Comparison of ENCODE assay signal across 10 cellular contexts in genomic region chr14:68718033-68718725, GRCh38.
A peak's percentile ranks its signal among the peaks of the same experiment; 100 is the strongest.
DNase-seq lines count a peak whose midpoint lies in the region; ATAC-seq and TF ChIP-seq lines count a peak whose summit lies in the region.
"Had no signal": no experiment of that assay in that cellular context is flagged by ENCODE, and none has a peak within 500 bp of the region (broad histone marks: within the 10 kb centered on the region; RNA-seq: fewer than 3 reads in every experiment).

No MANE protein-coding gene starts in this region.

- no peaks in the 10 kb centered on the region for H3K27me3 Mint-ChIP-seq in MCF 10A (ENCODE audit: insufficient read depth, unreplicated experiment)
- H3K27me3 Mint-ChIP-seq: naive thymus-derived CD8-positive, alpha-beta T cell had no signal

- no peak for TF ChIP-seq POLR2A in breast epithelium (IDR thresholded peaks at IDR 0.05)

- H3K9me3 ChIP-seq in breast epithelium (no peaks in the 10 kb centered on the region), upper lobe of right lung (no peaks in the 10 kb centered on the region)

- CTCF ChIA-PET in MCF 10A (lab: Yijun Ruan, JAX): no interaction called here

- H3K9me3 Mint-ChIP-seq in MCF 10A (ENCODE audit: unreplicated experiment): peaks cover 11% of the 10 kb centered on the region

- H3K27ac ChIP-seq in breast epithelium: no peak overlapping the region
- H3K27ac ChIP-seq in upper lobe of right lung: no peak overlapping the region

- peaks cover 15% of the 10 kb centered on the region for H3K4me1 Mint-ChIP-seq in MCF 10A (ENCODE audit: insufficient read depth, unreplicated experiment)

- H3K27me3 ChIP-seq in breast epithelium (no peaks in the 10 kb centered on the region), upper lobe of right lung (no peaks in the 10 kb centered on the region)

- H3K4me3 Mint-ChIP-seq in MCF 10A (ENCODE audit: unreplicated experiment): no peak overlapping the region
- H3K4me3 Mint-ChIP-seq: activated T-cell treated with anti-CD3 and anti-CD28 coated beads, Interleukin-2, amount 50 U/mL, for 4 hours; naive thymus-derived CD8-positive, alpha-beta T cell had no signal

- peak; percentile 41 for DNase-seq in MCF 10A (ENCODE audit: unreplicated experiment)
- no peak for DNase-seq in breast epithelium (ENCODE audit: low spot score in 2 of 2)
- peak; percentile 51 for DNase-seq in germinal center (ENCODE audit: low spot score)
- no peak for DNase-seq in upper lobe of right lung
- no peak for DNase-seq in posterior vena cava (ENCODE audit: low spot score)
- no peak for DNase-seq in SHP77 (lab: John Stamatoyannopoulos, UW)
- DNase-seq: activated T-cell treated with anti-CD3 and anti-CD28 coated beads, Interleukin-2, amount 50 U/mL, for 4 hours; naive thymus-derived CD8-positive, alpha-beta T cell had no signal

- H3K4me1 ChIP-seq in breast epithelium (peaks cover 0 to 4% of the 10 kb centered on the region in 2 donors), upper lobe of right lung (no peaks in the 10 kb centered on the region)

- TF ChIP-seq CTCF in MCF 10A (IDR thresholded peaks at IDR 0.05; ENCODE audit: unreplicated experiment): peak; percentile 20
- no peak for TF ChIP-seq CTCF in breast epithelium (IDR thresholded peaks at IDR 0.05)
- TF ChIP-seq CTCF in upper lobe of right lung (IDR thresholded peaks at IDR 0.05): peak; percentile 37

- H3K4me3 ChIP-seq in breast epithelium: no peak overlapping the region
- no peak overlapping the region for H3K4me3 ChIP-seq in upper lobe of right lung

- POLR2A ChIA-PET in MCF 10A (lab: Yijun Ruan, JAX): interaction anchor here (0.6 kb wide), 2 partner anchors 200 to 709 kb away, joined by 3 to 5 read pairs; no protein-coding TSS in a partner anchor

- peak; percentile 85 for ATAC-seq in SK-N-SH treated with all-trans-retinoic acid at 6 μM for 48 hours
- ATAC-seq in upper lobe of right lung: peak; percentile 54
- no peak for ATAC-seq in GM21390 (IDR thresholded peaks at IDR 0.05; ENCODE audit: unreplicated experiment)
- ATAC-seq: activated T-cell treated with anti-CD3 and anti-CD28 coated beads, Interleukin-2, amount 50 U/mL, for 4 hours had no signal

- H3K36me3 Mint-ChIP-seq in MCF 10A (ENCODE audit: insufficient read depth, unreplicated experiment): no peaks in the 10 kb centered on the region
- H3K36me3 Mint-ChIP-seq: naive thymus-derived CD8-positive, alpha-beta T cell had no signal

- H3K27ac Mint-ChIP-seq in MCF 10A (ENCODE audit: low read depth, unreplicated experiment): no peak overlapping the region

- intact Hi-C loops in MCF 10A (cut with micrococcal nuclease): no loop called here
- intact Hi-C loops in breast epithelium (cut with DNase I; ENCODE audit: low total_unique reads): no loop called here
- intact Hi-C loops in upper lobe of right lung (cut with DNase I): no loop called here
- intact Hi-C loops in posterior vena cava (cut with DNase I): no loop called here

- no TSS peak for BruUV-seq in MCF 10A (replicated peaks; lab: Mats Ljungman, UMichigan)

- H3K36me3 ChIP-seq in breast epithelium (no peaks in the 10 kb centered on the region), upper lobe of right lung (no peaks in the 10 kb centered on the region)

TF ChIP-seq in SK-N-SH treated with all-trans-retinoic acid at 6 μM for 48 hours, 23 proteins besides CTCF, POLR2A, EP300 and RAD21:
- TF ChIP-seq CREB5 (CRISPR knock-in tag; IDR thresholded peaks at IDR 0.05; ENCODE audit: low read depth): no peak
- no peak for TF ChIP-seq ZC3H10 (CRISPR knock-in tag; IDR thresholded peaks at IDR 0.05)
- TF ChIP-seq ISL1 (CRISPR knock-in tag; IDR thresholded peaks at IDR 0.05): no peak
- no peak for TF ChIP-seq OSR1 (CRISPR knock-in tag; IDR thresholded peaks at IDR 0.05)
- TF ChIP-seq CSDC2 (CRISPR knock-in tag; IDR thresholded peaks at IDR 0.05): no peak
- TF ChIP-seq TOX (CRISPR knock-in tag; IDR thresholded peaks at IDR 0.05; ENCODE audit: borderline replicate concordance): no peak
- no peak for TF ChIP-seq POU6F1 (CRISPR knock-in tag; IDR thresholded peaks at IDR 0.05; ENCODE audit: borderline replicate concordance, low read depth)
- TF ChIP-seq PATZ1 (CRISPR knock-in tag; IDR thresholded peaks at IDR 0.05; ENCODE audit: borderline replicate concordance): no peak
- no peak for TF ChIP-seq ZFP3 (CRISPR knock-in tag; IDR thresholded peaks at IDR 0.05)
- TF ChIP-seq ZNF8 (CRISPR knock-in tag; IDR thresholded peaks at IDR 0.05): no peak
- no peak for TF ChIP-seq TSHZ2 (CRISPR knock-in tag; IDR thresholded peaks at IDR 0.05)
- TF ChIP-seq TCF4 (CRISPR knock-in tag; IDR thresholded peaks at IDR 0.05; ENCODE audit: borderline replicate concordance): no peak
- TF ChIP-seq BACH2 (CRISPR knock-in tag; IDR thresholded peaks at IDR 0.05; ENCODE audit: borderline replicate concordance): no peak
- TF ChIP-seq ZNF565 (CRISPR knock-in tag; conservative IDR thresholded peaks at IDR 0.05; ENCODE audit: low read depth): no peak
- no peak for TF ChIP-seq ZNF70 (CRISPR knock-in tag; IDR thresholded peaks at IDR 0.05)
- no peak for TF ChIP-seq ARNTL (CRISPR knock-in tag; IDR thresholded peaks at IDR 0.05; ENCODE audit: borderline replicate concordance, low read depth)
- no peak for TF ChIP-seq ESRRG (CRISPR knock-in tag; IDR thresholded peaks at IDR 0.05)
- no peak for TF ChIP-seq SNAI2 (CRISPR knock-in tag; IDR thresholded peaks at IDR 0.05)
- TF ChIP-seq ZFP30 (CRISPR knock-in tag; IDR thresholded peaks at IDR 0.05): no peak
- no peak for TF ChIP-seq PPARA (CRISPR knock-in tag; IDR thresholded peaks at IDR 0.05; ENCODE audit: borderline replicate concordance)

Comparison
In these comparisons a context has a peak if more than half of its experiments do, and no peak if none do; other contexts are left out.
1. DNase-seq: peak in MCF 10A (single experiment) and germinal center (single experiment); none in breast epithelium (0 of 2), upper lobe of right lung (single experiment), posterior vena cava (single experiment) and SHP77 (0 of 2).
2. CTCF ChIP-seq: peak in MCF 10A (single experiment) and upper lobe of right lung (single experiment); none in breast epithelium (0 of 3).